Comparison of ENCODE assay signal across 1 cellular context in the genomic region with DNA sequence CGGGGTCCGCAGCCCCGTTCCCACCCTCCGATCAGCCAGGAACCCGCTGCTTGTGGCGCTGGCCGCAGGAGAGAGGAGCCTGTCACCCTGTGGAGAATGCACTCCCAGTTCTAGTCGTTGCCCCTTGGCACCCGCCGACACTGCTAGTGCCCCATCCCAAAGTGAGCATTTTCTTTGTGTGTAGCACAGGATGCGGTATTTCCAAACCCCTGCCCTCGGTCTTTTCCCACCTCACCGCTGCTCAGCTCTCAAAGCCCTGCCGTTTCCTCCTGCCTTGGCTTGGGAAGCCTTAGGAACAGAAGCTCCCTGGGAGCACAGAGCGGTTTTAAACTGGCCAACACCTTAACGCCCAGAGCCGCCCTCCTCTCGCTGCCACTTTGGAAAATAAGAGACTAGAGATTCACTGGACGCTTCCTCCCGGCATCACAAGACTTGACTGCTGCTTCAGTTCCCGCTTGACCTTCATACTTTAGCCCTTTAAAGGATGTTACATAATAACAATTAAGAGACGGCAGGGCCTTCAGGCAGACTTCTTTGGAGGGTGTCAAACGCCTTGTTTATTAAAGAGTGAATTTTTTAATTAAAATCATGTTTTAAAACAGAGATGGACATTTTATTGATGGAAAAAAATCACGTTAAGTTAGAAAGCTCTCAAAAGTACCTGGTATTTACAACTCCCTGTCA.
A peak's percentile ranks its signal among the peaks of the same experiment; 100 is the strongest.
TF ChIP-seq lines count a peak whose summit lies in the region.

No MANE protein-coding gene starts in this region.

TF ChIP-seq in WTC11, 78 proteins besides CTCF, POLR2A, EP300 and RAD21 (continued from another document):
- TF ChIP-seq, protein P1, sequence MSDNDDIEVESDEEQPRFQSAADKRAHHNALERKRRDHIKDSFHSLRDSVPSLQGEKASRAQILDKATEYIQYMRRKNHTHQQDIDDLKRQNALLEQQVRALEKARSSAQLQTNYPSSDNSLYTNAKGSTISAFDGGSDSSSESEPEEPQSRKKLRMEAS (CRISPR knock-in tag; IDR thresholded peaks at IDR 0.05), result peak; percentile 19; the same call in 1 of the 2 replicates
- TF ChIP-seq, protein P2, sequence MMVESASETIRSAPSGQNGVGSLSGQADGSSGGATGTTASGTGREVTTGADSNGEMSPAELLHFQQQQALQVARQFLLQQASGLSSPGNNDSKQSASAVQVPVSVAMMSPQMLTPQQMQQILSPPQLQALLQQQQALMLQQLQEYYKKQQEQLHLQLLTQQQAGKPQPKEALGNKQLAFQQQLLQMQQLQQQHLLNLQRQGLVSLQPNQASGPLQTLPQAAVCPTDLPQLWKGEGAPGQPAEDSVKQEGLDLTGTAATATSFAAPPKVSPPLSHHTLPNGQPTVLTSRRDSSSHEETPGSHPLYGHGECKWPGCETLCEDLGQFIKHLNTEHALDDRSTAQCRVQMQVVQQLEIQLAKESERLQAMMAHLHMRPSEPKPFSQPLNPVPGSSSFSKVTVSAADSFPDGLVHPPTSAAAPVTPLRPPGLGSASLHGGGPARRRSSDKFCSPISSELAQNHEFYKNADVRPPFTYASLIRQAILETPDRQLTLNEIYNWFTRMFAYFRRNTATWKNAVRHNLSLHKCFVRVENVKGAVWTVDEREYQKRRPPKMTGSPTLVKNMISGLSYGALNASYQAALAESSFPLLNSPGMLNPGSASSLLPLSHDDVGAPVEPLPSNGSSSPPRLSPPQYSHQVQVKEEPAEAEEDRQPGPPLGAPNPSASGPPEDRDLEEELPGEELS (CRISPR knock-in tag; IDR thresholded peaks at IDR 0.05), result 0 out of 2 replicates have a peak, but pooled peaks have one; percentile 8
